13 cellular contexts compared by ENCODE assay signal in genomic region chr2:46386763-46387162, GRCh38.
"Had no signal": no experiment of that assay in that cellular context is flagged by ENCODE, and none has a peak within 500 bp of the region (broad histone marks: within the 10 kb centered on the region; RNA-seq: fewer than 3 reads in every experiment).

No MANE protein-coding gene starts in this region.

- H3K79me2 ChIP-seq: parathyroid adenoma had no signal

- H3K27ac ChIP-seq: colonic mucosa, parathyroid adenoma had no signal

- H3K9ac ChIP-seq: parathyroid adenoma had no signal

- H3K27me3 ChIP-seq: colonic mucosa, heart right ventricle had no signal

- H3K36me3 ChIP-seq: colonic mucosa had no signal

- H3K4me1 ChIP-seq: colonic mucosa, parathyroid adenoma had no signal

- FAIRE-seq: endothelial cell of umbilical vein, frontal cortex, islet of Langerhans had no signal

- ATAC-seq: activated CD4-positive, CD25-positive, alpha-beta regulatory T cell treated with anti-CD3 and anti-CD28 coated beads, Interleukin-2, amount 50 U/mL, for 24 hours; activated naive CD8-positive, alpha-beta T cell treated with anti-CD3 and anti-CD28 coated beads, Interleukin-2, amount 50 U/mL, for 24 hours; left lobe of liver had no signal

- H3K4me3 ChIP-seq: colonic mucosa, heart right ventricle, skin epidermis had no signal

- H3K9me3 ChIP-seq: colonic mucosa, heart right ventricle had no signal

- H2AFZ ChIP-seq: parathyroid adenoma had no signal

- DNase-seq: activated CD4-positive, alpha-beta T cell treated with anti-CD3 and anti-CD28 coated beads, Interleukin-2, amount 50 U/mL, for 48 hours; activated naive CD4-positive, alpha-beta T cell treated with Interleukin-2 at 50 U/mL for 16 hours; activated naive CD8-positive, alpha-beta T cell treated with anti-CD3 and anti-CD28 coated beads, Interleukin-2, amount 50 U/mL, for 24 hours; colonic mucosa; heart right ventricle; retina had no signal
